9 cellular contexts compared by ENCODE assay signal in genomic region chr2:112156152-112156986, GRCh38. TPM values are rescaled to one million over a fixed set of nuclear protein-coding genes. Genes with fewer than 3 reads are reported as not detected.
DNase-seq lines count a peak whose midpoint lies in the region; ATAC-seq and TF ChIP-seq lines count a peak whose summit lies in the region.
"Had no signal": no experiment of that assay in that cellular context is flagged by ENCODE, and none has a peak within 500 bp of the region (broad histone marks: within the 10 kb centered on the region; RNA-seq: fewer than 3 reads in every experiment).

No MANE protein-coding gene starts in this region.

- no peak overlapping the region for H3K9ac ChIP-seq in endodermal cell (ENCODE audit: extremely low read depth, low read length, poor library complexity, severe bottlenecking)

- 73 to 81% methylated on average over 21 of the region's 21 CpGs for WGBS in aorta, 2 donors
- WGBS in endodermal cell (ENCODE audit: insufficient coverage in 1 of 2, insufficient read length in 1 of 2), 2 experiments: 84 to 88% methylated on average over 13 to 21 of the region's 21 CpGs

- no peaks in the 10 kb centered on the region for H3K27me3 ChIP-seq in aorta (ENCODE audit: control insufficient read depth in 1 of 2, insufficient read depth in 2 of 2, low read length in 1 of 2)
- H3K27me3 ChIP-seq in endodermal cell (ENCODE audit: control insufficient read depth, insufficient read depth, low read length, poor library complexity, severe bottlenecking): no peaks in the 10 kb centered on the region

- TF ChIP-seq CTCF in cardiac fibroblast (IDR thresholded peaks at IDR 0.05; ENCODE audit: low read depth, low read length) (no peak), endodermal cell (conservative IDR thresholded peaks at IDR 0.05) (no peak), WTC11 (IDR thresholded peaks at IDR 0.05) (no peak)

- peak; percentile 84 for DNase-seq in COLO829 (ENCODE audit: low spot score)
- DNase-seq in T-helper 2 cell treated with Interferon-gamma antibody and Interleukin-4, amounts not matched to agents 5 μg/mL and 100 μg/mL, for 36 hours (ENCODE audit: low spot score): peak; percentile 44
- peak; percentile 53 to 77 for DNase-seq in cardiac fibroblast (ENCODE audit: low read depth in 2 of 2)
- peak; percentile 83 for DNase-seq in renal cortical epithelial cell (ENCODE audit: low read depth)
- DNase-seq in aorta: no peak
- no peak for DNase-seq in NCI-H2171 (lab: John Stamatoyannopoulos, UW)
- DNase-seq in endodermal cell: no peak
- no peak for DNase-seq in WTC11 (ENCODE audit: low spot score)
- DNase-seq: SIG-M5 had no signal

- H3K27ac ChIP-seq in aorta (ENCODE audit: low read depth in 1 of 2, low read length in 2 of 2) (no peak overlapping the region), endodermal cell (ENCODE audit: low read depth, low read length) (no peak overlapping the region)

- H3K4me1 ChIP-seq in aorta (ENCODE audit: control insufficient read depth in 1 of 2, insufficient read depth in 2 of 2, low read length in 2 of 2) (no peaks in the 10 kb centered on the region), endodermal cell (ENCODE audit: control insufficient read depth, insufficient read depth, low read length) (no peaks in the 10 kb centered on the region)

- H3K36me3 Mint-ChIP-seq in T-helper 2 cell treated with Interferon-gamma antibody and Interleukin-4, amounts not matched to agents 5 μg/mL and 100 μg/mL, for 36 hours (ENCODE audit: low read depth): no peaks in the 10 kb centered on the region
- no peaks in the 10 kb centered on the region for H3K36me3 Mint-ChIP-seq in endodermal cell (ENCODE audit: low read depth)
- no peaks in the 10 kb centered on the region for H3K36me3 Mint-ChIP-seq in WTC11

- H3K9me3 ChIP-seq in aorta (ENCODE audit: control insufficient read depth, low read length) (no peaks in the 10 kb centered on the region), endodermal cell (ENCODE audit: control insufficient read depth, low read length) (no peaks in the 10 kb centered on the region)

- H3K4me1 Mint-ChIP-seq in T-helper 2 cell treated with Interferon-gamma antibody and Interleukin-4, amounts not matched to agents 5 μg/mL and 100 μg/mL, for 36 hours (ENCODE audit: low read depth): peaks cover 21% of the 10 kb centered on the region
- no peaks in the 10 kb centered on the region for H3K4me1 Mint-ChIP-seq in endodermal cell
- H3K4me1 Mint-ChIP-seq in WTC11: 0 out of 2 replicates have a peak, but pooled peaks cover 6% of the 10 kb centered on the region

- no peaks in the 10 kb centered on the region for H3K27me3 Mint-ChIP-seq in T-helper 2 cell treated with Interferon-gamma antibody and Interleukin-4, amounts not matched to agents 5 μg/mL and 100 μg/mL, for 36 hours (ENCODE audit: low read depth)
- no peaks in the 10 kb centered on the region for H3K27me3 Mint-ChIP-seq in endodermal cell (ENCODE audit: insufficient read depth)
- no peaks in the 10 kb centered on the region for H3K27me3 Mint-ChIP-seq in WTC11 (ENCODE audit: low read depth)

- POLR2A ChIA-PET in WTC11 (lab: Charles Lee): no interaction called here

- H3K9me3 Mint-ChIP-seq in T-helper 2 cell treated with Interferon-gamma antibody and Interleukin-4, amounts not matched to agents 5 μg/mL and 100 μg/mL, for 36 hours: no peaks in the 10 kb centered on the region
- no peaks in the 10 kb centered on the region for H3K9me3 Mint-ChIP-seq in endodermal cell
- no peaks in the 10 kb centered on the region for H3K9me3 Mint-ChIP-seq in WTC11

- H3K4me3 ChIP-seq in cardiac fibroblast (replicated peaks in 1 of 2; ENCODE audit: low read depth in 2 of 2, low read length in 2 of 2) (no peak overlapping the region), aorta (ENCODE audit: low read length in 2 of 2) (no peak overlapping the region), endodermal cell (ENCODE audit: low read length) (no peak overlapping the region)

- intact Hi-C loops in aorta (cut with DNase I): no loop called here

- no peaks in the 10 kb centered on the region for H3K36me3 ChIP-seq in aorta (ENCODE audit: control insufficient read depth in 1 of 2, insufficient read depth in 2 of 2, low read length in 1 of 2)
- H3K36me3 ChIP-seq in endodermal cell (ENCODE audit: control insufficient read depth, insufficient read depth, low read length): no peaks in the 10 kb centered on the region

- peak overlapping the region; percentile 68 for H3K27ac Mint-ChIP-seq in T-helper 2 cell treated with Interferon-gamma antibody and Interleukin-4, amounts not matched to agents 5 μg/mL and 100 μg/mL, for 36 hours
- H3K27ac Mint-ChIP-seq in endodermal cell (no peak overlapping the region), WTC11 (no peak overlapping the region)

- CTCF ChIA-PET in WTC11 (lab: Charles Lee): no interaction called here

- peak overlapping the region; percentile 50 for H3K4me3 Mint-ChIP-seq in T-helper 2 cell treated with Interferon-gamma antibody and Interleukin-4, amounts not matched to agents 5 μg/mL and 100 μg/mL, for 36 hours
- H3K4me3 Mint-ChIP-seq in endodermal cell (no peak overlapping the region), WTC11 (no peak overlapping the region)

- no peak for ATAC-seq in aorta (ENCODE audit: low FRiP score)
- no peak for ATAC-seq in WTC11

TF ChIP-seq in WTC11, 78 proteins besides CTCF, POLR2A, EP300 and RAD21:
- no peak for TF ChIP-seq ZBTB43 (CRISPR knock-in tag; IDR thresholded peaks at IDR 0.05)
- TF ChIP-seq JUN (CRISPR knock-in tag; IDR thresholded peaks at IDR 0.05): no peak

RNA-seq across cellular contexts. Expression of gene FBLN7, which starts 18.2 kb away (rescaled TPM):
- total RNA-seq in renal cortical epithelial cell: 0.15 and 0.52 TPM in 2 replicates
- 1 to 10 TPM; 4.5 to 6.1 TPM for total RNA-seq in aorta
- 10 to 100 TPM in 1 of 2 donors, 1 to 10 TPM in 1; 2.6 to 13.5 TPM for polyA plus RNA-seq in aorta
- 1 to 10 TPM; 4.0 to 8.7 TPM for total RNA-seq in endodermal cell
- 16.0 TPM for polyA plus RNA-seq in endodermal cell (2013, experiment 1 of 2)
- 13.9 TPM for polyA plus RNA-seq in endodermal cell (2013, experiment 2 of 2)
- 0.55 to 0.96 TPM (median 0.80 TPM) in 3 replicates for total RNA-seq in WTC11 (2021)

Comparison
In these comparisons a context has a peak if more than half of its experiments do, and no peak if none do; other contexts are left out.
1. DNase-seq: peak in COLO829 (single experiment), T-helper 2 cell treated with Interferon-gamma antibody and Interleukin-4, amounts not matched to agents 5 μg/mL and 100 μg/mL, for 36 hours (single experiment), cardiac fibroblast (2 of 2) and renal cortical epithelial cell (single experiment); none in aorta (0 of 2), NCI-H2171 (single experiment), endodermal cell (single experiment) and WTC11 (single experiment).